In genomic region chr10:18658992-18659783, GRCh38 we compare ENCODE assay signal across 8 cellular contexts.
A peak's percentile ranks its signal among the peaks of the same experiment; 100 is the strongest.
DNase-seq lines count a peak whose midpoint lies in the region; ATAC-seq, FAIRE-seq and TF ChIP-seq lines count a peak whose summit lies in the region.

A gene with protein sequence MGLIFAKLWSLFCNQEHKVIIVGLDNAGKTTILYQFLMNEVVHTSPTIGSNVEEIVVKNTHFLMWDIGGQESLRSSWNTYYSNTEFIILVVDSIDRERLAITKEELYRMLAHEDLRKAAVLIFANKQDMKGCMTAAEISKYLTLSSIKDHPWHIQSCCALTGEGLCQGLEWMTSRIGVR (plus strand): TSS chr10:18659431. CDS start chr10:18659638, 207 bp downstream.

- DNase-seq in AG08396 (ENCODE audit: low spot score), result peak; percentile 93
- peak; percentile 94 for DNase-seq in NCI-H345 (lab: John Stamatoyannopoulos, UW)
- peak; percentile 94 for DNase-seq in activated CD4-positive, CD25-positive, alpha-beta regulatory T cell treated with anti-CD3 and anti-CD28 coated beads, Interleukin-2, amount 50 U/mL, for 16 hours (ENCODE audit: low read depth, low spot score)
- peak; percentile 97 for DNase-seq in cerebellar cortex (ENCODE audit: low spot score)
- DNase-seq in stimulated activated CD4-positive, alpha-beta T cell treated with anti-CD3 and anti-CD28 coated beads, Interleukin-12 subunit alpha, Interleukin-12 subunit beta, amount 100 ng/mL, for 4 hours, result peak; percentile 96

- in situ Hi-C loops in GM18951 (cut with MboI; ENCODE audit: low sequenced_read_pairs, unreplicated experiment), result no loop called here

- TF ChIP-seq POLR2A in GM18951 (IDR thresholded peaks at IDR 0.05; ENCODE audit: extremely low read depth, insufficient read depth, insufficient read length), result peak; percentile 89

- FAIRE-seq in islet of Langerhans (lab: Jason Lieb, UNC), result peak; percentile 88

- peak; percentile 93 for ATAC-seq in HG03196 (IDR thresholded peaks at IDR 0.05; ENCODE audit: unreplicated experiment)

Comparison
In these comparisons a context has a peak if more than half of its experiments do, and no peak if none do; other contexts are left out.
1. Peak in every context shown above with its lines: DNase-seq and ATAC-seq.